In genomic region chr1:205658943-205659581, GRCh38 we compare ENCODE assay signal across 8 cellular contexts. TPM values are rescaled to one million over a fixed set of nuclear protein-coding genes. Genes with fewer than 3 reads are reported as not detected.
DNase-seq lines count a peak whose midpoint lies in the region; ATAC-seq, FAIRE-seq and TF ChIP-seq lines count a peak whose summit lies in the region.

No MANE protein-coding gene starts in this region.

- H4K20me1 ChIP-seq in Loucy (ENCODE audit: insufficient read depth, low read length, poor library complexity, severe bottlenecking): no peaks in the 10 kb centered on the region

- H3K9me2 ChIP-seq in Loucy (replicated peaks; ENCODE audit: low read depth, low read length): no peaks in the 10 kb centered on the region

- H3K4me3 ChIP-seq in Loucy (ENCODE audit: low read length, poor library complexity, severe bottlenecking) (no peak overlapping the region), adrenal gland (no peak overlapping the region)

- H3K36me3 ChIP-seq in Loucy (ENCODE audit: insufficient read depth, low read length) (peaks cover 29% of the 10 kb centered on the region; the same call in 1 of the 2 replicates), adrenal gland (replicated peaks in 1 of 2) (no peaks in the 10 kb centered on the region)

- no peak for TF ChIP-seq POLR2A in adrenal gland (IDR thresholded peaks at IDR 0.05)

- no peak overlapping the region for H2AFZ ChIP-seq in Loucy (ENCODE audit: low read length)

- intact Hi-C loops in adrenal gland (cut with DNase I): loop anchor here (5.0 to 10.0 kb wide), 2 partner anchors 124 to 127 kb away; no protein-coding TSS in a partner anchor
- intact Hi-C loops in left cardiac atrium (cut with DNase I): loop anchor here (1.0 to 10.0 kb wide), 4 partner anchors 51 to 132 kb away; no protein-coding TSS in a partner anchor

- ATAC-seq in GM21529 (IDR thresholded peaks at IDR 0.05; ENCODE audit: unreplicated experiment) (peak; percentile 61), left cardiac atrium (peak; percentile 81), GM18870 (IDR thresholded peaks at IDR 0.05; ENCODE audit: unreplicated experiment) (no peak)

- H3K9ac ChIP-seq in Loucy (ENCODE audit: low read depth, low read length, poor library complexity, severe bottlenecking): no peak overlapping the region

- no peak for FAIRE-seq in D721Med (lab: Jason Lieb, UNC)

- H3K27me3 ChIP-seq in Loucy (ENCODE audit: insufficient read depth, low read length, poor library complexity, severe bottlenecking) (no peaks in the 10 kb centered on the region), adrenal gland (no peaks in the 10 kb centered on the region)

- H3F3A ChIP-seq in Loucy (ENCODE audit: low read depth): no peaks in the 10 kb centered on the region

- TF ChIP-seq CTCF in D721Med (IDR thresholded peaks at IDR 0.05; ENCODE audit: insufficient read depth, missing control alignments) (peak; percentile 94), Loucy (conservative IDR thresholded peaks at IDR 0.05; ENCODE audit: low read length) (peak; percentile 90), adrenal gland (IDR thresholded peaks at IDR 0.05) (peak; percentile 59 to 94 (median 88))

- no peaks in the 10 kb centered on the region for H3K79me2 ChIP-seq in Loucy (ENCODE audit: insufficient read depth, low read length)

- peak; percentile 96 for DNase-seq in D721Med (ENCODE audit: insufficient read length, low spot score)
- DNase-seq in T follicular helper cell (ENCODE audit: low read depth): peak; percentile 57
- DNase-seq in adrenal gland: peak; percentile 72 to 88 (median 83)
- peak; percentile 86 for DNase-seq in left cardiac atrium
- DNase-seq in retina: peak; percentile 86

- H3K4me1 ChIP-seq in Loucy (ENCODE audit: insufficient read depth, low read length, poor library complexity, severe bottlenecking) (peaks cover 13% of the 10 kb centered on the region), adrenal gland (replicated peaks in 1 of 2) (no peaks in the 10 kb centered on the region)

- no peak overlapping the region for H3K27ac ChIP-seq in adrenal gland

- H3K9me3 ChIP-seq in Loucy (ENCODE audit: insufficient read depth, low read depth, low read length): no peaks in the 10 kb centered on the region
- H3K9me3 ChIP-seq in adrenal gland (replicated peaks in 1 of 3): no peaks in the 10 kb centered on the region

- no peak overlapping the region for H3K4me2 ChIP-seq in Loucy (ENCODE audit: low read depth, low read length, poor library complexity, severe bottlenecking)

- WGBS in adrenal gland, 4 donors: 29 to 50% (median 43%) methylated on average over 5 to 20 of the region's 20 CpGs

RNA-seq across cellular contexts. Expression of gene SLC45A3, which starts 21.2 kb away (rescaled TPM):
- total RNA-seq in adrenal gland (10 to 100 TPM in 4 of 8 donors, 1 to 10 TPM in 4; 5.9 to 27.9 (median 10.1) TPM), left cardiac atrium (1 to 10 TPM; 1.3 to 3.3 TPM)
- 1 to 10 TPM; 4.7 to 9.7 (median 8.4) TPM for polyA plus RNA-seq in adrenal gland

RNA-seq across cellular contexts. Expression of gene ELK4, which starts 27.3 kb away (rescaled TPM):
- 10 to 100 TPM; 12.2 to 40.2 (median 25.5) TPM for total RNA-seq in adrenal gland
- polyA plus RNA-seq in adrenal gland: 1 to 10 TPM; 3.6 to 9.9 (median 4.5) TPM
- 10 to 100 TPM; 36.3 to 39.1 TPM for total RNA-seq in left cardiac atrium
